Comparison of ENCODE assay signal across 10 cellular contexts in genomic region chr14:64915797-64916196, GRCh38. TPM values are rescaled to one million over a fixed set of nuclear protein-coding genes. Genes with fewer than 3 reads are reported as not detected.
A peak's percentile ranks its signal among the peaks of the same experiment; 100 is the strongest.
DNase-seq lines count a peak whose midpoint lies in the region; ATAC-seq and TF ChIP-seq lines count a peak whose summit lies in the region.
"Had no signal": no experiment of that assay in that cellular context is flagged by ENCODE, and none has a peak within 500 bp of the region (broad histone marks: within the 10 kb centered on the region; RNA-seq: fewer than 3 reads in every experiment).

No MANE protein-coding gene starts in this region.

- H3K4me2 ChIP-seq in osteoblast (ENCODE audit: insufficient read depth, low read length): peak overlapping the region; percentile 92

- H3K79me2 ChIP-seq in osteoblast (ENCODE audit: insufficient read depth, low read length): peaks cover 42% of the 10 kb centered on the region

- H3K36me3 ChIP-seq in osteoblast (ENCODE audit: insufficient read depth, low read length) (no peaks in the 10 kb centered on the region), adrenal gland (replicated peaks in 1 of 2) (no peaks in the 10 kb centered on the region)
- H3K36me3 ChIP-seq: left lung, vagina had no signal

- H3K4me3 Mint-ChIP-seq in brain: peak overlapping the region; percentile 86 to 92 (median 91)

- H3K27me3 ChIP-seq in osteoblast (ENCODE audit: insufficient read depth, low read length) (no peaks in the 10 kb centered on the region), adrenal gland (no peaks in the 10 kb centered on the region)
- H3K27me3 ChIP-seq: left lung, vagina had no signal

- DNase-seq in NOMO-1 (lab: John Stamatoyannopoulos, UW; ENCODE audit: unreplicated experiment in 2 of 2) (peak; percentile 28 to 56), osteoblast (ENCODE audit: insufficient read length, low spot score, missing footprints) (peak; percentile 21), amniotic stem cell (lab: John Stamatoyannopoulos, UW) (no peak), adrenal gland (no peak)
- DNase-seq: left lung had no signal

- peaks cover 13% of the 10 kb centered on the region for H3K27me3 Mint-ChIP-seq in brain

- peaks cover 0 to 5% (median 0%) of the 10 kb centered on the region in 5 experiments for H3K9me3 Mint-ChIP-seq in brain

- intact Hi-C loops in adrenal gland (cut with DNase I): no loop called here

- no peak overlapping the region for H2AFZ ChIP-seq in osteoblast (ENCODE audit: low read length)

- H3K4me3 ChIP-seq in GM08714 (ENCODE audit: low read length) (peak overlapping the region; percentile 18; the same call in 1 of the 2 replicates), osteoblast (ENCODE audit: insufficient read depth, low read length) (peak overlapping the region; percentile 93), adrenal gland (no peak overlapping the region)

- TF ChIP-seq CTCF in brain (conservative IDR thresholded peaks at IDR 0.05): no peak
- TF ChIP-seq CTCF in osteoblast (IDR thresholded peaks at IDR 0.05; ENCODE audit: extremely low read depth, low read depth, low read length): no peak
- TF ChIP-seq CTCF in adrenal gland (IDR thresholded peaks at IDR 0.05): no peak

- WGBS in adrenal gland, 4 donors: 82 to 96% (median 89%) methylated on average over 2 of the region's 2 CpGs

- peaks cover 65% of the 10 kb centered on the region for H3K4me1 Mint-ChIP-seq in brain

- peak overlapping the region in 2 of 5 experiments; percentile 88 to 96 for H3K27ac Mint-ChIP-seq in brain

- peaks cover 4% of the 10 kb centered on the region for H4K20me1 ChIP-seq in osteoblast (ENCODE audit: insufficient read depth, low read length)

- H3K9me3 ChIP-seq in osteoblast (ENCODE audit: low read depth, low read length) (no peaks in the 10 kb centered on the region), adrenal gland (replicated peaks in 1 of 3) (no peaks in the 10 kb centered on the region)
- H3K9me3 ChIP-seq: left lung, vagina had no signal

- H3K27ac ChIP-seq in osteoblast (ENCODE audit: low read depth, low read length) (no peak overlapping the region), adrenal gland (no peak overlapping the region)
- H3K27ac ChIP-seq: vagina had no signal

- no peak for TF ChIP-seq POLR2A in adrenal gland (IDR thresholded peaks at IDR 0.05)

- no peak for ATAC-seq in GM19455 (IDR thresholded peaks at IDR 0.05; ENCODE audit: unreplicated experiment)
- ATAC-seq: left lung had no signal

- peaks cover 15% of the 10 kb centered on the region for H3K36me3 Mint-ChIP-seq in brain

- H3K4me1 ChIP-seq in osteoblast (ENCODE audit: insufficient read depth, low read length) (peaks cover 46% of the 10 kb centered on the region), adrenal gland (replicated peaks in 1 of 2) (peaks cover 20 to 55% of the 10 kb centered on the region in 2 donors)

RNA-seq across cellular contexts. Expression of gene CHURC1, which starts 1.5 kb away (rescaled TPM):
- polyA plus RNA-seq in brain (ENCODE audit: insufficient read depth, low read depth, low replicate concordance) (27.1 TPM), adrenal gland (10 to 100 TPM; 36.7 to 97.0 (median 46.4) TPM)
- total RNA-seq in osteoblast (79.6 and 100 TPM in 2 replicates), adrenal gland (100 to 1,000 TPM in 1 of 8 donors, 10 to 100 TPM in 7; 54.4 to 101 (median 74.2) TPM)

RNA-seq across cellular contexts. Expression of gene GPX2, which starts 26.7 kb away (rescaled TPM):
- polyA plus RNA-seq in brain (ENCODE audit: insufficient read depth, low read depth, low replicate concordance): 23.8 TPM
- total RNA-seq in osteoblast: not detected in 2 replicates
- total RNA-seq in adrenal gland: under 1 TPM in 2 of 8 donors, not detected in 6; 0.31 to 0.36 TPM
- polyA plus RNA-seq in adrenal gland: 1 to 10 TPM in 1 of 3 donors, under 1 TPM in 1, not detected in 1; 0.73 to 1.4 TPM
- total RNA-seq: activated CD8-positive, alpha-beta memory T cell treated with anti-CD3 and anti-CD28 coated beads for 36 hours had no signal

RNA-seq across cellular contexts. Expression of gene SPTB, which starts 36.1 kb away (rescaled TPM):
- polyA plus RNA-seq in brain (ENCODE audit: insufficient read depth, low read depth, low replicate concordance) (6.2 TPM), adrenal gland (10 to 100 TPM in 1 of 3 donors, 1 to 10 TPM in 2; 1.1 to 14.5 (median 1.3) TPM)
- total RNA-seq in osteoblast (under 0.01 TPM in 1 of 2 replicates, not detected in the other), adrenal gland (1 to 10 TPM in 3 of 8 donors, under 1 TPM in 5; 0.18 to 6.1 (median 0.58) TPM)

RNA-seq across cellular contexts. Expression of gene RAB15, which starts 56.3 kb away (rescaled TPM):
- polyA plus RNA-seq in brain (ENCODE audit: insufficient read depth, low read depth, low replicate concordance) (28.0 TPM), adrenal gland (1 to 10 TPM; 3.6 to 8.6 (median 5.8) TPM)
- total RNA-seq in osteoblast (4.0 and 4.1 TPM in 2 replicates), adrenal gland (1 to 10 TPM in 7 of 8 donors, under 1 TPM in 1; 0.95 to 8.9 (median 3.2) TPM)

Comparison
In these comparisons a context has a peak if more than half of its experiments do, and no peak if none do; other contexts are left out.
1. H3K4me3 ChIP-seq: peak in GM08714 (single experiment) and osteoblast (single experiment); none in adrenal gland (0 of 4).
2. DNase-seq: peak in NOMO-1 (2 of 2) and osteoblast (single experiment); none in amniotic stem cell (single experiment) and adrenal gland (0 of 7).